8 cellular contexts compared by ENCODE assay signal in genomic region chr5:151157426-151158286, GRCh38. TPM values are rescaled to one million over a fixed set of nuclear protein-coding genes. Genes with fewer than 3 reads are reported as not detected.
DNase-seq lines count a peak whose midpoint lies in the region; ATAC-seq, FAIRE-seq and TF ChIP-seq lines count a peak whose summit lies in the region.

TSS of gene ANXA6 (minus strand) at chr5:151157779. CDS start at chr5:151147901, 9,878 bp downstream.

- H3K4me3 ChIP-seq in GM12875 (ENCODE audit: low read depth, low read length) (peak within 1 kb of the TSS; percentile 90), small intestine (ENCODE audit: low read depth in 1 of 2, low read length in 2 of 2) (peak within 1 kb of the TSS; percentile 66 to 74)

- H3K4me1 ChIP-seq in small intestine (ENCODE audit: control insufficient read depth in 2 of 2, insufficient read depth in 1 of 2, low read depth in 1 of 2, low read length in 1 of 2): peaks cover 0 to 22% of the 10 kb centered on the region in 2 donors

- H3K27ac ChIP-seq in VCaP (peak within 1 kb of the TSS; percentile 58; the same call in 1 of the 2 replicates), small intestine (ENCODE audit: low read depth in 1 of 2, low read length in 1 of 2) (peak within 1 kb of the TSS; percentile 58 to 90)

- WGBS in small intestine, 3 donors: 1% methylated on average over 52 to 60 of the region's 60 CpGs

- no peak for TF ChIP-seq CTCF in GM12875 (IDR thresholded peaks at IDR 0.05; ENCODE audit: borderline replicate concordance, insufficient read depth, low read depth, low read length)
- TF ChIP-seq CTCF in VCaP (conservative IDR thresholded peaks at IDR 0.05): no peak

- no peaks in the 10 kb centered on the region for H3K36me3 ChIP-seq in small intestine (ENCODE audit: control insufficient read depth in 2 of 2, insufficient read depth in 2 of 2, low read length in 2 of 2)

- peak; percentile 39 for DNase-seq in NCI-H1436 treated with DMSO at 0.1 percent for 48 hours (lab: John Stamatoyannopoulos, UW)
- peak; percentile 66 for DNase-seq in central memory CD4-positive, alpha-beta T cell
- DNase-seq in inferior parietal cortex (ENCODE audit: extremely low spot score): peak; percentile 76
- peak; percentile 52 for DNase-seq in small intestine
- no peak for DNase-seq in NCI-H526 treated with DMSO at 0.1 percent for 48 hours (lab: John Stamatoyannopoulos, UW)

- no peaks in the 10 kb centered on the region for H3K27me3 ChIP-seq in small intestine (ENCODE audit: control insufficient read depth in 2 of 2, insufficient read depth in 2 of 2, low read length in 2 of 2)

- no peak for FAIRE-seq in small intestine (lab: Jason Lieb, UNC)

- peak; percentile 58 for ATAC-seq in HG02588 (IDR thresholded peaks at IDR 0.05; ENCODE audit: unreplicated experiment)

- H3K9me3 ChIP-seq in small intestine (ENCODE audit: control insufficient read depth, low read depth): no peaks in the 10 kb centered on the region

RNA-seq across cellular contexts. Expression of gene ANXA6, which starts in this region (rescaled TPM):
- polyA plus RNA-seq in small intestine: 10 to 100 TPM in 2 of 3 donors, 1 to 10 TPM in 1; 7.2 to 68.2 (median 25.1) TPM
